In genomic region chr9:84867171-84867570, GRCh38 we compare ENCODE assay signal across 23 cellular contexts.
"Had no signal": no experiment of that assay in that cellular context is flagged by ENCODE, and none has a peak within 500 bp of the region (broad histone marks: within the 10 kb centered on the region; RNA-seq: fewer than 3 reads in every experiment).

No MANE protein-coding gene starts in this region.

- H3K9me3 Mint-ChIP-seq: dendritic cell treated with granulocyte-macrophage colony-stimulating factor and Interleukin-4, amounts not matched to agents 40 ng/mL and 50 ng/mL, for 4 days; effector memory CD8-positive, alpha-beta T cell; stimulated activated memory B cell treated with anti-CD40 and anti-IgM and Interleukin-4, amounts not matched to agents 10 μg/mL and 1 μg/mL and 100 μg/mL, for 72 hours; stimulated activated naive CD8-positive, alpha-beta T cell treated with anti-CD3 and anti-CD28 coated beads, Interleukin-15, Interleukin-2, amounts not matched to agents 100 ng/mL and 50 ng/mL, for 24 hours had no signal

- H3K4me3 ChIP-seq: esophagus muscularis mucosa, lung, psoas muscle, tibial artery, upper lobe of left lung, uterus had no signal

- H3K4me1 Mint-ChIP-seq: naive B cell; stimulated activated memory B cell treated with anti-CD40 and anti-IgM and Interleukin-4, amounts not matched to agents 10 μg/mL and 1 μg/mL and 100 μg/mL, for 72 hours had no signal

- H3K36me3 ChIP-seq: esophagus muscularis mucosa, neutrophil, tibial artery, upper lobe of left lung, uterus had no signal

- H3K27me3 ChIP-seq: esophagus muscularis mucosa, foreskin keratinocyte, neutrophil, tibial artery, upper lobe of left lung, uterus had no signal

- H3K36me3 Mint-ChIP-seq: naive B cell; stimulated activated memory B cell treated with anti-CD40 and anti-IgM and Interleukin-4, amounts not matched to agents 10 μg/mL and 1 μg/mL and 100 μg/mL, for 72 hours had no signal

- H3K4me3 Mint-ChIP-seq: dendritic cell treated with granulocyte-macrophage colony-stimulating factor and Interleukin-4, amounts not matched to agents 40 ng/mL and 50 ng/mL, for 4 days; effector memory CD8-positive, alpha-beta T cell; naive B cell; nephron; stimulated activated memory B cell treated with anti-CD40 and anti-IgM and Interleukin-4, amounts not matched to agents 10 μg/mL and 1 μg/mL and 100 μg/mL, for 72 hours; stimulated activated naive CD8-positive, alpha-beta T cell treated with anti-CD3 and anti-CD28 coated beads, Interleukin-15, Interleukin-2, amounts not matched to agents 100 ng/mL and 50 ng/mL, for 24 hours had no signal

- H3K9me3 ChIP-seq: esophagus muscularis mucosa, neutrophil, psoas muscle, tibial artery, upper lobe of left lung, uterus had no signal

- DNase-seq: cerebellar nuclear complex; effector memory CD8-positive, alpha-beta T cell; foreskin keratinocyte; hippocampal formation; kidney glomerular epithelial cell; mesenchymal stem cell; midbrain; naive B cell; psoas muscle; retina; stimulated activated CD4-positive, alpha-beta T cell treated with anti-CD3 and anti-CD28 coated beads, Interleukin-4, amount 100 ng/mL, for 1 hour; tibial artery; upper lobe of left lung; uterus had no signal

- H3K27ac Mint-ChIP-seq: dendritic cell treated with granulocyte-macrophage colony-stimulating factor and Interleukin-4, amounts not matched to agents 40 ng/mL and 50 ng/mL, for 4 days; effector memory CD8-positive, alpha-beta T cell; nephron; stimulated activated memory B cell treated with anti-CD40 and anti-IgM and Interleukin-4, amounts not matched to agents 10 μg/mL and 1 μg/mL and 100 μg/mL, for 72 hours; stimulated activated naive CD8-positive, alpha-beta T cell treated with anti-CD3 and anti-CD28 coated beads, Interleukin-15, Interleukin-2, amounts not matched to agents 100 ng/mL and 50 ng/mL, for 24 hours had no signal

- H3K4me1 ChIP-seq: psoas muscle, uterus had no signal

- H3K27me3 Mint-ChIP-seq: dendritic cell treated with granulocyte-macrophage colony-stimulating factor and Interleukin-4, amounts not matched to agents 40 ng/mL and 50 ng/mL, for 4 days; stimulated activated memory B cell treated with anti-CD40 and anti-IgM and Interleukin-4, amounts not matched to agents 10 μg/mL and 1 μg/mL and 100 μg/mL, for 72 hours had no signal

- H3K27ac ChIP-seq: epithelial cell of prostate, esophagus muscularis mucosa, foreskin keratinocyte, neutrophil, psoas muscle, tibial artery, upper lobe of left lung, uterus had no signal

- ATAC-seq: effector memory CD8-positive, alpha-beta T cell; foreskin keratinocyte; left lobe of liver; psoas muscle; stimulated activated memory B cell treated with anti-CD40 and anti-IgM and Interleukin-4, amounts not matched to agents 10 μg/mL and 1 μg/mL and 100 μg/mL, for 72 hours had no signal
